Comparison of ENCODE assay signal across 8 cellular contexts in the genomic region with DNA sequence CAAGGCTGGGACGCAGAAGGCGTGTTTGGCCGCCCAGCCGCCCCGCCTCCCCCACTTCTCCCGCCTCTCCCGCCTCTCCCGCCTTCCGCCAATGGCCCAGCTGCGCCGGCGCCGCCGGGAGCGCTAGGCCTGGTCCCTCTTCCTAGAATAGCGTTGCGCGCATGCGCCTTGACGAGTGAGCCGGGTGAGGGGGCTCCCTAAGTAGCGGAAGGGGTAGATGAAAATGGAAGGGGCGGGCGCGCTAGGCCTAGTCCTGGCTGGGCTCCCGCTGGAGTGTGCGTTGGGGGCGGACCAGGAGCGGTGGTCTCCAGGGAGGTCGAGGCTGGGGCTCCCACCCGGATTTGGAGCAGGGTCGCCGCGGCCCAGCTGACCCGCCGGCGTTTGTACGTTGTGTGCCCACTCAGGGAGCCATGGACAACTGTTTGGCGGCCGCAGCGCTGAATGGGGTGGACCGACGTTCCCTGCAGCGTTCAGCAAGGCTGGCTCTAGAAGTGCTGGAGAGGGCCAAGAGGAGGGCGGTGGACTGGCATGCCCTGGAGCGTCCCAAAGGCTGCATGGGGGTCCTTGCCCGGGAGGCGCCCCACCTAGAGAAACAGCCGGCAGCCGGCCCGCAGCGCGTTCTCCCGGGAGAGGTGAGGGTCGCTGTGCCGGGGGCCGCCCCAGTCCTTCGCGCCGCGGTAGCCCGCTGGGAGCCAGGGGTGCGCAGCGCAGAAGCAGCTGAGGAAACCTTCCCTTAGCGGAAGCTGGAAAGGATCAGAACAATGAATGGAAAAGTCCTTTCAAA.
A peak's percentile ranks its signal among the peaks of the same experiment; 100 is the strongest.
DNase-seq lines count a peak whose midpoint lies in the region; ATAC-seq and TF ChIP-seq lines count a peak whose summit lies in the region.

A gene with protein sequence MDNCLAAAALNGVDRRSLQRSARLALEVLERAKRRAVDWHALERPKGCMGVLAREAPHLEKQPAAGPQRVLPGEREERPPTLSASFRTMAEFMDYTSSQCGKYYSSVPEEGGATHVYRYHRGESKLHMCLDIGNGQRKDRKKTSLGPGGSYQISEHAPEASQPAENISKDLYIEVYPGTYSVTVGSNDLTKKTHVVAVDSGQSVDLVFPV (plus strand): TSS at position 150 of the 784 bp plus-strand sequence. CDS start 261 bp downstream, at position 411.

- in situ Hi-C loops in GM18951 (cut with MboI; ENCODE audit: low sequenced_read_pairs, unreplicated experiment): no loop called here

- H3K27ac Mint-ChIP-seq in central memory CD8-positive, alpha-beta T cell (ENCODE audit: low read depth): peak within 1 kb of the TSS; percentile 95

- H3K36me3 Mint-ChIP-seq in central memory CD8-positive, alpha-beta T cell (ENCODE audit: insufficient read depth): peaks cover 16% of the 10 kb centered on the region

- peak; percentile 75 for TF ChIP-seq POLR2A in GM18951 (IDR thresholded peaks at IDR 0.05; ENCODE audit: extremely low read depth, insufficient read depth, insufficient read length)

- peak within 1 kb of the TSS; percentile 95 for H3K4me3 Mint-ChIP-seq in central memory CD8-positive, alpha-beta T cell

- peaks cover 36% of the 10 kb centered on the region for H3K4me1 Mint-ChIP-seq in central memory CD8-positive, alpha-beta T cell

- peak; percentile 96 for DNase-seq in AG08395 (ENCODE audit: low spot score)
- DNase-seq in NCI-H446 (lab: John Stamatoyannopoulos, UW): peak; percentile 98 to 99
- DNase-seq in central memory CD8-positive, alpha-beta T cell (ENCODE audit: low spot score in 2 of 2): peak; percentile 48 to 54
- DNase-seq in iris pigment epithelial cell (ENCODE audit: low read depth): peak; percentile 94
- peak; percentile 80 to 88 for DNase-seq in stimulated activated CD4-positive, alpha-beta T cell treated with anti-CD3 and anti-CD28 coated beads, Interleukin-12 subunit alpha, Interleukin-12 subunit beta, amount 100 ng/mL, for 24 hours (ENCODE audit: low read depth in 2 of 2)

- H3K27me3 Mint-ChIP-seq in central memory CD8-positive, alpha-beta T cell: no peaks in the 10 kb centered on the region

- H3K9me3 Mint-ChIP-seq in central memory CD8-positive, alpha-beta T cell: no peaks in the 10 kb centered on the region

- ATAC-seq in HG03280 (IDR thresholded peaks at IDR 0.05; ENCODE audit: unreplicated experiment): peak; percentile 65
- ATAC-seq in activated CD4-positive, CD25-positive, alpha-beta regulatory T cell treated with anti-CD3 and anti-CD28 coated beads, Interleukin-2, amount 50 U/mL, for 24 hours: peak; percentile 65
- ATAC-seq in central memory CD8-positive, alpha-beta T cell (replicated peaks; ENCODE audit: extremely low read depth, poor library complexity, severe bottlenecking): peak; percentile 64

Comparison
In these comparisons a context has a peak if more than half of its experiments do, and no peak if none do; other contexts are left out.
1. Peak in every context shown above with its lines: DNase-seq and ATAC-seq.